Comparison of ENCODE assay signal across 9 cellular contexts in genomic region chr1:244603498-244603897, GRCh38. TPM values are rescaled to one million over a fixed set of nuclear protein-coding genes. Genes with fewer than 3 reads are reported as not detected.
DNase-seq lines count a peak whose midpoint lies in the region; ATAC-seq, FAIRE-seq and TF ChIP-seq lines count a peak whose summit lies in the region.
"Had no signal": no experiment of that assay in that cellular context is flagged by ENCODE, and none has a peak within 500 bp of the region (broad histone marks: within the 10 kb centered on the region; RNA-seq: fewer than 3 reads in every experiment).

No MANE protein-coding gene starts in this region.

- intact Hi-C loops in kidney (cut with DNase I): loop anchor here (10.0 kb wide), 1 partner anchor 441 kb away; no protein-coding TSS in a partner anchor
- intact Hi-C loops in posterior vena cava (cut with DNase I): loop anchor here (5.0 to 10.0 kb wide), 4 partner anchors 194 to 441 kb away; no protein-coding TSS in a partner anchor

- H3K27ac ChIP-seq in kidney (ENCODE audit: low read depth in 2 of 2, low read length in 2 of 2): no peak overlapping the region
- H3K27ac ChIP-seq: BLaER1 treated with 17β-estradiol and CSF1 and Interleukin-3, amounts not matched to agents 10 nM and 100 nM had no signal

- no peaks in the 10 kb centered on the region for H3K27me3 ChIP-seq in adipocyte (replicated peaks; ENCODE audit: control insufficient read depth, insufficient read depth, low read length)
- H3K27me3 ChIP-seq: BLaER1 treated with 17β-estradiol and CSF1 and Interleukin-3, amounts not matched to agents 10 nM and 100 nM had no signal

- peak; percentile 51 for TF ChIP-seq CTCF in NB4 (IDR thresholded peaks at IDR 0.05; ENCODE audit: low read depth, low read length)
- peak; percentile 73 for TF ChIP-seq CTCF in kidney (IDR thresholded peaks at IDR 0.05; ENCODE audit: borderline replicate concordance, extremely low read depth, insufficient read depth)

- peaks cover 10% of the 10 kb centered on the region for H3K4me1 ChIP-seq in adipocyte (ENCODE audit: control insufficient read depth, insufficient read depth, low read length)
- no peaks in the 10 kb centered on the region for H3K4me1 ChIP-seq in kidney (ENCODE audit: control insufficient read depth in 1 of 2, insufficient read depth in 1 of 2, low read depth in 1 of 2, low read length in 2 of 2)

- DNase-seq in DMS79 treated with DMSO at 0.1 percent for 48 hours (lab: John Stamatoyannopoulos, UW) (peak; percentile 26), DMS79 (lab: John Stamatoyannopoulos, UW) (no peak), NB4 (ENCODE audit: low read depth) (peak; percentile 44), adipocyte (ENCODE audit: low read depth) (peak; percentile 80), kidney (no peak), posterior vena cava (ENCODE audit: low spot score) (no peak), putamen (ENCODE audit: low spot score) (no peak)

- H3K4me3 ChIP-seq in NB4 (ENCODE audit: low read depth, low read length): no peak overlapping the region
- H3K4me3 ChIP-seq in adipocyte (ENCODE audit: low read length): no peak overlapping the region
- no peak overlapping the region for H3K4me3 ChIP-seq in kidney (ENCODE audit: low read length in 2 of 2)
- H3K4me3 ChIP-seq: BLaER1 treated with 17β-estradiol and CSF1 and Interleukin-3, amounts not matched to agents 10 nM and 100 nM had no signal

- H3K9me3 ChIP-seq in adipocyte (ENCODE audit: control insufficient read depth, low read length): no peaks in the 10 kb centered on the region
- H3K9me3 ChIP-seq in kidney (ENCODE audit: control insufficient read depth in 1 of 2, low read length in 2 of 2): no peaks in the 10 kb centered on the region
- H3K9me3 ChIP-seq: BLaER1 treated with 17β-estradiol and CSF1 and Interleukin-3, amounts not matched to agents 10 nM and 100 nM had no signal

- H3K36me3 ChIP-seq in adipocyte (ENCODE audit: control insufficient read depth, insufficient read depth, low read length, severe bottlenecking) (no peaks in the 10 kb centered on the region), kidney (ENCODE audit: control insufficient read depth in 1 of 2, insufficient read depth in 2 of 2, low read length in 2 of 2) (no peaks in the 10 kb centered on the region)
- H3K36me3 ChIP-seq: BLaER1 treated with 17β-estradiol and CSF1 and Interleukin-3, amounts not matched to agents 10 nM and 100 nM had no signal

- H3K9ac ChIP-seq in adipocyte (ENCODE audit: low read length) (no peak overlapping the region), kidney (ENCODE audit: low read length in 2 of 2) (no peak overlapping the region)
- H3K9ac ChIP-seq: BLaER1 treated with 17β-estradiol and CSF1 and Interleukin-3, amounts not matched to agents 10 nM and 100 nM had no signal

- ATAC-seq in GM18868 (IDR thresholded peaks at IDR 0.05; ENCODE audit: unreplicated experiment): no peak

- peak; percentile 95 for FAIRE-seq in kidney (lab: Jason Lieb, UNC)

- TF ChIP-seq POLR2A in NB4 (IDR thresholded peaks at IDR 0.05; ENCODE audit: extremely low read depth, insufficient read length): no peak

RNA-seq across cellular contexts. Expression of gene DESI2, which starts 49.4 kb away (rescaled TPM):
- total RNA-seq in kidney: 23.5 TPM
- 11.9 TPM for polyA plus RNA-seq in kidney (ENCODE audit: insufficient read depth, low read depth, low replicate concordance)
- 10 to 100 TPM; 28.4 to 31.6 TPM for total RNA-seq in posterior vena cava

Comparison
In these comparisons a context has a peak if more than half of its experiments do, and no peak if none do; other contexts are left out.
1. DNase-seq: peak in DMS79 treated with DMSO at 0.1 percent for 48 hours (single experiment), NB4 (single experiment) and adipocyte (single experiment); none in DMS79 (single experiment), kidney (single experiment), posterior vena cava (single experiment) and putamen (single experiment).